ENCODE assay signal across 9 cellular contexts in the genomic region with DNA sequence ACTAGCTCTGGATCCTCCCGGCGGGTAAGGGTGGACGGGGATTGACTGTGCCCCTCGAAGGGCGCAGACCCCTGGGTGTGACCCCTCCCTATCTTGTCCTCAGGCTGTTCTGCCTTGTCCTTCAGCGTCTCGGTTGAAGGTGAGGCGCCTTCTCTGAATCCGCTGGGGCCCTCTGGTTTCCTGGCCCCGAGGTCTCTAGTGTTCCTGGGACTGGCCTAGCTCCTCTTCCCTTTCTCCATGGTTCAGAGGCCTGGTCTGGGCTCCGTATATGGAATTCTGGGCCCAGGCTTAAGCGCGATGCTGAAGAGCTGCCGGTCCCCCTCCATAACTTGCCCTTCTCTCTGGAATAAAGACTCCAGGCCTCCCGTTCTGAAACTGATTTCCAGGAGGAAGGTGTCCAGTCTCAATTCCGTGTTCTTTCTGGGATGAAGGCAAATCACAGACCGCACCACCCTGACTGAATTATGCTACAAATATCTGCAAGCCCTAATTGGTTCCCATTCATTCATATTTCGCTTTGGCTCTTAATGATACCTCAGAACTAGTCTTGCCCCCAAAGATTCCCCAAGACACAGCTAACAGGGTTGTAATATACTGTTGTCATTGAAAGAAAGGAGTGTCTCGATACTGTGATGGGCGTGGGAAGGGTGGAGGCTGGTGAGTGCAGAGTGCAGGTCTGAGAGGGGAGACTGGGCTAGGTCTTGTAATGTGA. TPM values are rescaled to one million over a fixed set of nuclear protein-coding genes. Genes with fewer than 3 reads are reported as not detected.
A peak's percentile ranks its signal among the peaks of the same experiment; 100 is the strongest.
DNase-seq lines count a peak whose midpoint lies in the region; FAIRE-seq and TF ChIP-seq lines count a peak whose summit lies in the region.
"Had no signal": no experiment of that assay in that cellular context is flagged by ENCODE, and none has a peak within 500 bp of the region (broad histone marks: within the 10 kb centered on the region; RNA-seq: fewer than 3 reads in every experiment).

No MANE protein-coding gene starts in this region.

- H3K27ac Mint-ChIP-seq in CD14-positive monocyte, result peak overlapping the region; percentile 42 to 92 (median 88)
- H3K27ac Mint-ChIP-seq in activated naive CD8-positive, alpha-beta T cell, result peak overlapping the region; percentile 89

- peaks cover 11 to 30% of the 10 kb centered on the region in 2 donors for H3K4me1 ChIP-seq in kidney (ENCODE audit: control insufficient read depth in 1 of 2, insufficient read depth in 1 of 2, low read depth in 1 of 2, low read length in 2 of 2)
- peaks cover 6 to 44% (median 29%) of the 10 kb centered on the region in 5 donors for H3K4me1 ChIP-seq in subcutaneous abdominal adipose tissue (ENCODE audit: control insufficient read depth in 5 of 5, insufficient read depth in 5 of 5, low read length in 5 of 5)

- peaks cover 0 to 3% (median 0%) of the 10 kb centered on the region in 3 donors for H3K27me3 Mint-ChIP-seq in CD14-positive monocyte (ENCODE audit: low read depth in 3 of 3)
- no peaks in the 10 kb centered on the region for H3K27me3 Mint-ChIP-seq in activated naive CD8-positive, alpha-beta T cell

- H3K4me1 Mint-ChIP-seq in CD14-positive monocyte, result peaks cover 38% of the 10 kb centered on the region
- peaks cover 34% of the 10 kb centered on the region for H3K4me1 Mint-ChIP-seq in activated naive CD8-positive, alpha-beta T cell (ENCODE audit: low read depth)

- FAIRE-seq in kidney (lab: Jason Lieb, UNC) (no peak), frontal cortex (lab: Jason Lieb, UNC) (no peak)

- peak overlapping the region; percentile 93 for H3K4me3 ChIP-seq in HFF-Myc (replicated peaks; ENCODE audit: low read depth, low read length)
- peak overlapping the region; percentile 88 to 91 for H3K4me3 ChIP-seq in kidney (ENCODE audit: low read length in 2 of 2)
- peak overlapping the region; percentile 89 to 93 (median 90) for H3K4me3 ChIP-seq in subcutaneous abdominal adipose tissue (ENCODE audit: low read depth in 1 of 5, low read length in 5 of 5)

- no peak for TF ChIP-seq CTCF in CD14-positive monocyte (IDR thresholded peaks at IDR 0.05)
- no peak for TF ChIP-seq CTCF in HFF-Myc (IDR thresholded peaks at IDR 0.05; ENCODE audit: low read depth, low read length, missing control alignments)
- no peak for TF ChIP-seq CTCF in kidney (IDR thresholded peaks at IDR 0.05; ENCODE audit: borderline replicate concordance, extremely low read depth, insufficient read depth)

- H3K36me3 ChIP-seq in kidney (ENCODE audit: control insufficient read depth in 1 of 2, insufficient read depth in 2 of 2, low read length in 2 of 2) (peaks cover 25 to 26% of the 10 kb centered on the region in 2 donors), subcutaneous abdominal adipose tissue (ENCODE audit: control insufficient read depth in 5 of 5, insufficient read depth in 5 of 5, low read length in 5 of 5) (peaks cover 6 to 63% (median 48%) of the 10 kb centered on the region in 5 donors)

- DNase-seq in CD14-positive monocyte (ENCODE audit: low spot score) (no peak), HFF-Myc (ENCODE audit: extremely low read depth, low read depth) (no peak), kidney (no peak), NCI-H2227 treated with DMSO at 0.1 percent for 48 hours (lab: John Stamatoyannopoulos, UW) (no peak), frontal cortex (ENCODE audit: low spot score in 2 of 2) (no peak), NCI-H187 (lab: John Stamatoyannopoulos, UW) (no peak)

- H3K9me3 Mint-ChIP-seq in CD14-positive monocyte, result peaks cover 0 to 2% (median 0%) of the 10 kb centered on the region in 7 donors
- H3K9me3 Mint-ChIP-seq in activated naive CD8-positive, alpha-beta T cell (ENCODE audit: low read depth), result no peaks in the 10 kb centered on the region

- peaks cover 41 to 61% of the 10 kb centered on the region in 2 donors for H3K36me3 Mint-ChIP-seq in CD14-positive monocyte
- no peaks in the 10 kb centered on the region for H3K36me3 Mint-ChIP-seq in activated naive CD8-positive, alpha-beta T cell

- H3K9ac ChIP-seq in kidney (ENCODE audit: low read length in 2 of 2) (peak overlapping the region; percentile 61 to 94), subcutaneous abdominal adipose tissue (ENCODE audit: low read length in 5 of 5) (peak overlapping the region; percentile 87 to 98 (median 94))

- H3K27me3 ChIP-seq in subcutaneous abdominal adipose tissue (ENCODE audit: control insufficient read depth in 5 of 5, insufficient read depth in 4 of 5, low read length in 5 of 5), result no peaks in the 10 kb centered on the region

- intact Hi-C loops in CD14-positive monocyte (cut with micrococcal nuclease), result loop anchor here (2.0 to 10.0 kb wide), 4 partner anchors 27 to 61 kb away; a partner anchor contains a TSS
- intact Hi-C loops in kidney (cut with DNase I), result no loop called here

- H3K27ac ChIP-seq in kidney (ENCODE audit: low read depth in 2 of 2, low read length in 2 of 2) (peak overlapping the region in 1 of 2 donors; percentile 38), subcutaneous abdominal adipose tissue (ENCODE audit: low read depth, low read length) (peak overlapping the region; percentile 79)

- H3K4me3 Mint-ChIP-seq in CD14-positive monocyte, result peak overlapping the region; percentile 89 to 94
- peak overlapping the region; percentile 91 for H3K4me3 Mint-ChIP-seq in activated naive CD8-positive, alpha-beta T cell

- no peaks in the 10 kb centered on the region for H3K9me3 ChIP-seq in kidney (ENCODE audit: control insufficient read depth in 1 of 2, low read length in 2 of 2)
- H3K9me3 ChIP-seq in subcutaneous abdominal adipose tissue (ENCODE audit: control insufficient read depth in 5 of 5, low read length in 5 of 5), result no peaks in the 10 kb centered on the region

RNA-seq across cellular contexts. Expression of a gene that starts 0.7 kb away (rescaled TPM):
- polyA plus RNA-seq in CD14-positive monocyte, result 10 to 100 TPM; 13.7 to 18.2 TPM
- total RNA-seq in kidney, result 56.5 TPM
- 44.7 TPM for polyA plus RNA-seq in kidney (ENCODE audit: insufficient read depth, low read depth, low replicate concordance)
- total RNA-seq in frontal cortex, result 64.0 TPM

RNA-seq across cellular contexts. Expression of a gene that starts 11.1 kb away (rescaled TPM):
- polyA plus RNA-seq in CD14-positive monocyte, result under 1 TPM in 1 of 2 donors, not detected in 1; 0.50 TPM
- 1.1 TPM for total RNA-seq in kidney
- polyA plus RNA-seq in kidney (ENCODE audit: insufficient read depth, low read depth, low replicate concordance), result 1.2 TPM
- not detected for total RNA-seq in frontal cortex
- total RNA-seq: HT1080 had no signal

RNA-seq across cellular contexts. Expression of a gene that starts 19.5 kb away (rescaled TPM):
- polyA plus RNA-seq in CD14-positive monocyte (10 to 100 TPM; 11.0 to 19.7 TPM), kidney (ENCODE audit: insufficient read depth, low read depth, low replicate concordance) (23.6 TPM)
- total RNA-seq in kidney (33.2 TPM), frontal cortex (6.5 TPM)

RNA-seq across cellular contexts. Expression of a gene that starts 26.1 kb away (rescaled TPM):
- polyA plus RNA-seq in CD14-positive monocyte (10 to 100 TPM in 1 of 2 donors, 1 to 10 TPM in 1; 8.3 to 12.4 TPM), kidney (ENCODE audit: insufficient read depth, low read depth, low replicate concordance) (25.3 TPM)
- total RNA-seq in kidney (42.5 TPM), frontal cortex (25.3 TPM)

RNA-seq across cellular contexts. Expression of a gene that starts 26.9 kb away (rescaled TPM):
- polyA plus RNA-seq in CD14-positive monocyte (100 to 1,000 TPM in 1 of 2 donors, 10 to 100 TPM in 1; 90.3 to 104 TPM), kidney (ENCODE audit: insufficient read depth, low read depth, low replicate concordance) (107 TPM)
- total RNA-seq in kidney (76.4 TPM), frontal cortex (70.9 TPM)
